In genomic region chr16:68528686-68529379, GRCh38 we compare ENCODE assay signal across 1 cellular context.
TF ChIP-seq lines count a peak whose summit lies in the region.

No MANE protein-coding gene starts in this region.

TF ChIP-seq in K562, 482 proteins besides CTCF, POLR2A, EP300 and RAD21 (continued from another document):
- TF ChIP-seq MGA (IDR thresholded peaks at IDR 0.05) (peak; percentile 69), SREBF2 (CRISPR knock-in tag; IDR thresholded peaks at IDR 0.05) (no peak), CC2D1A (IDR thresholded peaks at IDR 0.05) (peak; percentile 47; the same call in 1 of the 2 replicates), ZC3H11A (IDR thresholded peaks at IDR 0.05; ENCODE audit: low read depth, low read length) (0 out of 2 replicates have a peak, but pooled peaks have one; percentile 38), CREM (IDR thresholded peaks at IDR 0.05; ENCODE audit: low read depth) (peak; percentile 84), ZFP36 (IDR thresholded peaks at IDR 0.05; ENCODE audit: low read depth, low read length, partially characterized antibody) (peak; percentile 9), SMARCA4 (IDR thresholded peaks at IDR 0.05) (no peak), BHLHE40 (IDR thresholded peaks at IDR 0.05; ENCODE audit: low read length) (0 out of 2 replicates have a peak, but pooled peaks have one; percentile 36), ZC3H8 (IDR thresholded peaks at IDR 0.05) (no peak), NR3C1 (CRISPR knock-in tag; IDR thresholded peaks at IDR 0.05) (no peak), MAX (CRISPR knock-in tag; IDR thresholded peaks at IDR 0.05) (0 out of 2 replicates have a peak, but pooled peaks have one; percentile 22), PCBP2 (IDR thresholded peaks at IDR 0.05; ENCODE audit: low read depth, low read length, poor library complexity, severe bottlenecking) (no peak), STAG1 (CRISPR knock-in tag; IDR thresholded peaks at IDR 0.05; ENCODE audit: borderline replicate concordance) (peak; percentile 93), DLX4 (CRISPR knock-in tag; IDR thresholded peaks at IDR 0.05) (no peak), ARID2 (IDR thresholded peaks at IDR 0.05) (peak; percentile 74; the same call in 1 of the 2 replicates), ZNF561 (CRISPR knock-in tag; conservative IDR thresholded peaks at IDR 0.05) (no peak), ID3 (CRISPR knock-in tag; IDR thresholded peaks at IDR 0.05) (no peak), ID3 (tag; IDR thresholded peaks at IDR 0.05) (no peak), ESRRA (IDR thresholded peaks at IDR 0.05; ENCODE audit: borderline replicate concordance, low read depth) (peak; percentile 39; the same call in 1 of the 2 replicates), CBX3 (IDR thresholded peaks at IDR 0.05; ENCODE audit: borderline replicate concordance in 1 of 2, low read length in 2 of 2) (peak in 1 of 2 experiments; percentile 53; a peak in 1 of 3 replicates), DEAF1 (CRISPR knock-in tag; IDR thresholded peaks at IDR 0.05) (peak; percentile 85), SMC3 (conservative IDR thresholded peaks at IDR 0.05; ENCODE audit: insufficient read depth, low read depth, low read length) (peak; percentile 91), ZNF76 (CRISPR knock-in tag; IDR thresholded peaks at IDR 0.05; ENCODE audit: borderline replicate concordance) (no peak), XRCC5 (IDR thresholded peaks at IDR 0.05; ENCODE audit: low read depth, low read length) (peak; percentile 68), SLC30A9 (CRISPR knock-in tag; IDR thresholded peaks at IDR 0.05) (no peak), BRD9 (IDR thresholded peaks at IDR 0.05; ENCODE audit: low read depth, partially characterized antibody) (no peak), FOXK2 (conservative IDR thresholded peaks at IDR 0.05 in 1 of 2, IDR thresholded peaks at IDR 0.05 in 1 of 2; ENCODE audit: low read depth in 2 of 2) (0 out of 4 replicates have a peak, but pooled peaks of 1 of the 2 experiments have one; percentile 25), SREBF1 (IDR thresholded peaks at IDR 0.05; ENCODE audit: borderline replicate concordance, low read depth, low read length) (no peak), ZNF699 (CRISPR knock-in tag; IDR thresholded peaks at IDR 0.05; ENCODE audit: insufficient replicate concordance) (no peak), CCNT2 (IDR thresholded peaks at IDR 0.05; ENCODE audit: borderline replicate concordance, extremely low read depth, insufficient read length, low read depth, low read length) (no peak), SMARCB1 (IDR thresholded peaks at IDR 0.05; ENCODE audit: insufficient read length, low read depth) (no peak), RCOR1 (IDR thresholded peaks at IDR 0.05; ENCODE audit: borderline replicate concordance in 1 of 2, low read depth in 2 of 2, low read length in 2 of 2) (peak in 1 of 2 experiments; percentile 41; a peak in 2 of 4 replicates), ILF3 (IDR thresholded peaks at IDR 0.05; ENCODE audit: borderline replicate concordance) (no peak), PKNOX1 (IDR thresholded peaks at IDR 0.05) (no peak), L3MBTL2 (IDR thresholded peaks at IDR 0.05) (peak; percentile 84), PYGO2 (tag; IDR thresholded peaks at IDR 0.05) (no peak), JUND (IDR thresholded peaks at IDR 0.05; ENCODE audit: borderline replicate concordance, low read depth, low read length) (peak; percentile 41; the same call in 1 of the 2 replicates), JUND (tag; IDR thresholded peaks at IDR 0.05; ENCODE audit: borderline replicate concordance, low read depth, low read length) (no peak; the same call in 2 of the 3 replicates), ZNF384 (IDR thresholded peaks at IDR 0.05; ENCODE audit: low read depth, low read length) (peak; percentile 37; the same call in 1 of the 2 replicates), NR2C2 (CRISPR knock-in tag; IDR thresholded peaks at IDR 0.05) (no peak), NR2C2 (tag; IDR thresholded peaks at IDR 0.05) (peak; percentile 24; the same call in 1 of the 2 replicates), ZNF707 (CRISPR knock-in tag; conservative IDR thresholded peaks at IDR 0.05) (no peak), CREB1 (IDR thresholded peaks at IDR 0.05) (no peak; the same call in 1 of the 2 replicates), CREB1 (CRISPR knock-in tag; IDR thresholded peaks at IDR 0.05) (0 out of 2 replicates have a peak, but pooled peaks have one; percentile 40), TCF3 (CRISPR knock-in tag; IDR thresholded peaks at IDR 0.05) (no peak), SP1 (CRISPR knock-in tag; IDR thresholded peaks at IDR 0.05) (0 out of 2 replicates have a peak, but pooled peaks have one; percentile 15), E2F6 (IDR thresholded peaks at IDR 0.05; ENCODE audit: borderline replicate concordance in 1 of 2, extremely low read depth in 1 of 2, insufficient read depth in 1 of 2, insufficient read length in 1 of 2, low read depth in 1 of 2, low read length in 1 of 2, poor library complexity in 1 of 2, severe bottlenecking in 1 of 2) (peak; percentile 50 to 72), ZBTB1 (CRISPR knock-in tag; IDR thresholded peaks at IDR 0.05; ENCODE audit: borderline replicate concordance, low read depth) (no peak), SRF (CRISPR knock-in tag; IDR thresholded peaks at IDR 0.05) (0 out of 4 replicates have a peak, but pooled peaks of 1 of the 2 experiments have one; percentile 9), TOE1 (IDR thresholded peaks at IDR 0.05; ENCODE audit: borderline replicate concordance) (no peak), TOE1 (CRISPR knock-in tag; IDR thresholded peaks at IDR 0.05; ENCODE audit: borderline replicate concordance, low read depth) (0 out of 2 replicates have a peak, but pooled peaks have one; percentile 51), CTBP1 (IDR thresholded peaks at IDR 0.05; ENCODE audit: borderline replicate concordance) (peak; percentile 51; the same call in 1 of the 2 replicates)
